8 cellular contexts compared by ENCODE assay signal in genomic region chr21:42010507-42011493, GRCh38. TPM values are rescaled to one million over a fixed set of nuclear protein-coding genes. Genes with fewer than 3 reads are reported as not detected.
DNase-seq lines count a peak whose midpoint lies in the region; ATAC-seq, FAIRE-seq and TF ChIP-seq lines count a peak whose summit lies in the region.

No MANE protein-coding gene starts in this region.

- FAIRE-seq in GM19239 (lab: Jason Lieb, UNC), result peak; percentile 57

- peak overlapping the region; percentile 57 to 95 (median 68) for H3K9ac ChIP-seq in skeletal muscle tissue (ENCODE audit: low read depth in 1 of 3, low read length in 3 of 3)

- peak in 2 of 6 experiments; percentile 17 to 35 for TF ChIP-seq CTCF in adrenal gland (IDR thresholded peaks at IDR 0.05)

- WGBS in adrenal gland, 4 donors, result 0 to 2% (median 1%) methylated on average over 32 to 120 of the region's 120 CpGs
- WGBS in iPS DF 6.9 (ENCODE audit: insufficient coverage, insufficient read length), result no CpG with 5 or more reads among the region's 120 CpGs

- H3K27me3 ChIP-seq in adrenal gland (no peaks in the 10 kb centered on the region), iPS DF 6.9 (ENCODE audit: control insufficient read depth, insufficient read depth, low read length) (peaks cover 11% of the 10 kb centered on the region), skeletal muscle tissue (ENCODE audit: control insufficient read depth in 3 of 3, insufficient read depth in 3 of 3, low read length in 3 of 3) (no peaks in the 10 kb centered on the region)

- H3K9me3 ChIP-seq in adrenal gland (replicated peaks in 1 of 3), result no peaks in the 10 kb centered on the region
- H3K9me3 ChIP-seq in iPS DF 6.9 (ENCODE audit: control insufficient read depth, insufficient read depth, low read length), result no peaks in the 10 kb centered on the region
- peaks cover 0 to 3% (median 0%) of the 10 kb centered on the region in 3 donors for H3K9me3 ChIP-seq in skeletal muscle tissue (ENCODE audit: control insufficient read depth in 3 of 3, low read length in 3 of 3)

- intact Hi-C loops in adrenal gland (cut with DNase I), result loop anchor here in 1 of 2 donors (5.0 kb wide), 1 partner anchor 97 kb away; no protein-coding TSS in a partner anchor

- peak overlapping the region in 3 of 4 donors; percentile 52 to 82 (median 56) for H3K4me3 ChIP-seq in adrenal gland
- peak overlapping the region; percentile 73 for H3K4me3 ChIP-seq in iPS DF 6.9 (ENCODE audit: low read length)
- peak overlapping the region; percentile 33 to 89 (median 84) for H3K4me3 ChIP-seq in skeletal muscle tissue (ENCODE audit: low read length in 3 of 3)

- ATAC-seq in HG03280 (IDR thresholded peaks at IDR 0.05; ENCODE audit: unreplicated experiment), result peak; percentile 22

- peak; percentile 33 to 76 for TF ChIP-seq POLR2A in adrenal gland (IDR thresholded peaks at IDR 0.05)

- H3K27ac ChIP-seq in adrenal gland (peak overlapping the region; percentile 73 to 100 (median 98)), iPS DF 6.9 (ENCODE audit: low read length) (no peak overlapping the region), skeletal muscle tissue (ENCODE audit: low read depth, low read length) (peak overlapping the region; percentile 98)

- no peaks in the 10 kb centered on the region for H3K36me3 ChIP-seq in adrenal gland (replicated peaks in 1 of 2)
- no peaks in the 10 kb centered on the region for H3K36me3 ChIP-seq in iPS DF 6.9 (ENCODE audit: control insufficient read depth, insufficient read depth, low read length)
- no peaks in the 10 kb centered on the region for H3K36me3 ChIP-seq in skeletal muscle tissue (ENCODE audit: control insufficient read depth in 3 of 3, insufficient read depth in 3 of 3, low read length in 3 of 3)

- H3K4me1 ChIP-seq in adrenal gland (replicated peaks in 1 of 2) (peaks cover 0 to 13% of the 10 kb centered on the region in 2 donors), iPS DF 6.9 (ENCODE audit: control insufficient read depth, insufficient read depth, low read length) (no peaks in the 10 kb centered on the region), skeletal muscle tissue (ENCODE audit: control insufficient read depth in 3 of 3, insufficient read depth in 3 of 3, low read length in 3 of 3) (peaks cover 9 to 11% (median 10%) of the 10 kb centered on the region in 3 donors)

- DNase-seq in DMS53 treated with DMSO at 0.1 percent for 48 hours (lab: John Stamatoyannopoulos, UW; ENCODE audit: unreplicated experiment) (peak; percentile 25), GM19239 (ENCODE audit: insufficient read length, low spot score) (peak; percentile 29), OCI-M1 (lab: John Stamatoyannopoulos, UW) (peak; percentile 60), adrenal gland (peak in 6 of 7 donors; percentile 40 to 74 (median 50)), iPS DF 6.9 (ENCODE audit: low read depth, low spot score) (no peak), NCI-H1930 (lab: John Stamatoyannopoulos, UW) (no peak)

RNA-seq across cellular contexts. Expression of gene ZBTB21, which starts 0.6 kb away (rescaled TPM):
- total RNA-seq in adrenal gland (10 to 100 TPM; 11.0 to 39.1 (median 22.5) TPM), skeletal muscle tissue (3.7 TPM)
- polyA plus RNA-seq in adrenal gland, result 10 to 100 TPM in 1 of 3 donors, 1 to 10 TPM in 2; 6.8 to 10.2 (median 7.6) TPM

RNA-seq across cellular contexts. Expression of gene C2CD2, which starts 57.0 kb away (rescaled TPM):
- total RNA-seq in adrenal gland, result 100 to 1,000 TPM; 233 to 439 (median 302) TPM
- polyA plus RNA-seq in adrenal gland, result 100 to 1,000 TPM; 175 to 284 (median 180) TPM
- 7.3 TPM for total RNA-seq in skeletal muscle tissue

Comparison
In these comparisons a context has a peak if more than half of its experiments do, and no peak if none do; other contexts are left out.
1. DNase-seq: peak in DMS53 treated with DMSO at 0.1 percent for 48 hours (single experiment), GM19239 (single experiment), OCI-M1 (single experiment) and adrenal gland (6 of 7); none in iPS DF 6.9 (single experiment) and NCI-H1930 (0 of 2).
2. RNA of gene C2CD2, which starts 57.0 kb away (total RNA-seq): 233 to 439 TPM in adrenal gland; 7.3 TPM in skeletal muscle tissue (single experiment); every median in the first group is over 10 times any median in the second.
3. Peak in every context shown above with its lines, with median percentiles within 50 percentile points of each other: H3K4me3 ChIP-seq.